In genomic region chr13:24923305-24923640, GRCh38 we compare ENCODE assay signal across 8 cellular contexts.
A peak's percentile ranks its signal among the peaks of the same experiment; 100 is the strongest.
DNase-seq lines count a peak whose midpoint lies in the region; ATAC-seq and TF ChIP-seq lines count a peak whose summit lies in the region.

No MANE protein-coding gene starts in this region.

- H3K36me3 ChIP-seq in testis (ENCODE audit: low read depth, missing control alignments): no peaks in the 10 kb centered on the region

- H3K36me3 Mint-ChIP-seq in chondrocyte (ENCODE audit: low read depth): no peaks in the 10 kb centered on the region

- no peaks in the 10 kb centered on the region for H3K4me1 ChIP-seq in testis

- H3K4me3 ChIP-seq in lower leg skin (ENCODE audit: low read depth, poor library complexity, severe bottlenecking): peak overlapping the region; percentile 56
- H3K4me3 ChIP-seq in testis: peak overlapping the region; percentile 70 to 85

- H3K9me3 ChIP-seq in testis: no peaks in the 10 kb centered on the region

- DNase-seq in AG09319 (ENCODE audit: extremely low read depth, low read depth) (peak; percentile 58), NOMO-1 treated with dmso at 0.1 percent for 144 hours (lab: John Stamatoyannopoulos, UW; ENCODE audit: unreplicated experiment) (peak; percentile 39), chondrocyte (ENCODE audit: low spot score) (no peak), lower leg skin (ENCODE audit: low spot score in 2 of 2) (no peak), testis (no peak), NCI-H2029 (lab: John Stamatoyannopoulos, UW) (no peak)

- peaks cover 17% of the 10 kb centered on the region for H3K4me1 Mint-ChIP-seq in chondrocyte (ENCODE audit: low read depth)

- ATAC-seq in GM18498 (IDR thresholded peaks at IDR 0.05; ENCODE audit: unreplicated experiment) (peak; percentile 66), HG02840 (IDR thresholded peaks at IDR 0.05; ENCODE audit: low FRiP score, unreplicated experiment) (peak; percentile 69)

- WGBS in lower leg skin, 2 donors: 1 to 2% methylated on average over 8 of the region's 8 CpGs
- WGBS in testis, 2 donors: 0% methylated on average over 8 of the region's 8 CpGs

- TF ChIP-seq CTCF in AG09319 (IDR thresholded peaks at IDR 0.05; ENCODE audit: low read depth, low read length) (no peak), chondrocyte (IDR thresholded peaks at IDR 0.05) (no peak), lower leg skin (IDR thresholded peaks at IDR 0.05) (no peak), testis (IDR thresholded peaks at IDR 0.05) (no peak)

- peak overlapping the region; percentile 76 to 91 for H3K27ac ChIP-seq in testis

- peak overlapping the region; percentile 98 for H3K4me3 Mint-ChIP-seq in chondrocyte (ENCODE audit: unreplicated experiment)

- no peaks in the 10 kb centered on the region for H3K9me3 Mint-ChIP-seq in chondrocyte (ENCODE audit: low read depth)

- intact Hi-C loops in lower leg skin (cut with DNase I; ENCODE audit: low total_unique reads): no loop called here
- intact Hi-C loops in testis (cut with DNase I; ENCODE audit: low total_unique reads): no loop called here

- peak overlapping the region; percentile 97 for H3K27ac Mint-ChIP-seq in chondrocyte (ENCODE audit: unreplicated experiment)

- TF ChIP-seq POLR2A in lower leg skin (IDR thresholded peaks at IDR 0.05) (no peak), testis (IDR thresholded peaks at IDR 0.05) (no peak)

- H3K27me3 ChIP-seq in testis: no peaks in the 10 kb centered on the region

- peaks cover 4% of the 10 kb centered on the region for H3K27me3 Mint-ChIP-seq in chondrocyte (ENCODE audit: low read depth)

Comparison
In these comparisons a context has a peak if more than half of its experiments do, and no peak if none do; other contexts are left out.
1. DNase-seq: peak in AG09319 (single experiment) and NOMO-1 treated with dmso at 0.1 percent for 144 hours (single experiment); none in chondrocyte (single experiment), lower leg skin (0 of 2), testis (single experiment) and NCI-H2029 (single experiment).